ENCODE assay signal across 15 cellular contexts in genomic region chr4:20255823-20256222, GRCh38. TPM values are rescaled to one million over a fixed set of nuclear protein-coding genes. Genes with fewer than 3 reads are reported as not detected.
A peak's percentile ranks its signal among the peaks of the same experiment; 100 is the strongest.
DNase-seq lines count a peak whose midpoint lies in the region; TF ChIP-seq lines count a peak whose summit lies in the region.
"Had no signal": no experiment of that assay in that cellular context is flagged by ENCODE, and none has a peak within 500 bp of the region (broad histone marks: within the 10 kb centered on the region; RNA-seq: fewer than 3 reads in every experiment).

No MANE protein-coding gene starts in this region.

- no peak for TF ChIP-seq EP300 in stomach (IDR thresholded peaks at IDR 0.05)

- intact Hi-C loops in stomach (cut with DNase I; ENCODE audit: low total_unique reads) = no loop called here

- no peaks in the 10 kb centered on the region for H3K9me3 ChIP-seq in stomach

- H3K4me3 ChIP-seq in astrocyte of the spinal cord (ENCODE audit: low read depth, low read length) (peak overlapping the region; percentile 10), stomach (peak overlapping the region; percentile 53 to 78 (median 64))
- H3K4me3 ChIP-seq: GM12878 had no signal

- TF ChIP-seq POLR2A in stomach (IDR thresholded peaks at IDR 0.05) = no peak

- peaks cover 0 to 48% (median 37%) of the 10 kb centered on the region in 3 donors for H3K27me3 ChIP-seq in stomach

- TF ChIP-seq CTCF in astrocyte of the spinal cord (IDR thresholded peaks at IDR 0.05; ENCODE audit: low read depth, low read length) = no peak
- no peak for TF ChIP-seq CTCF in stomach (IDR thresholded peaks at IDR 0.05)

- in situ Hi-C loops in astrocyte of the spinal cord (cut with HindIII; ENCODE audit: low sequenced_read_pairs) = no loop called here

- peak; percentile 15 for DNase-seq in DMS53 (lab: John Stamatoyannopoulos, UW)
- no peak for DNase-seq in DMS53 treated with DMSO at 0.1 percent for 48 hours (lab: John Stamatoyannopoulos, UW; ENCODE audit: unreplicated experiment)
- DNase-seq in astrocyte of the spinal cord (ENCODE audit: low read depth, low spot score) = no peak
- DNase-seq in iris pigment epithelial cell (ENCODE audit: low read depth) = peak; percentile 26
- DNase-seq in stomach = no peak
- no peak for DNase-seq in activated CD4-positive, alpha-beta T cell treated with anti-CD3 and anti-CD28 coated beads, Interleukin-2, amount 10 ng/mL, durations not matched to agents 7 days and 5 days
- no peak for DNase-seq in NCI-H446 (lab: John Stamatoyannopoulos, UW)
- no peak for DNase-seq in NCI-H748 treated with DMSO at 0.1 percent for 48 hours (lab: John Stamatoyannopoulos, UW)
- DNase-seq: DMS 273 treated with DMSO at 0.1 percent for 48 hours, left colon, posterior cingulate gyrus, SHP77 treated with DMSO at 0.1 percent for 48 hours had no signal

- peaks cover 8% of the 10 kb centered on the region for H3K4me1 Mint-ChIP-seq in activated CD4-positive, alpha-beta T cell treated with anti-CD3 and anti-CD28 coated beads, Interleukin-2, amount 10 ng/mL, durations not matched to agents 7 days and 5 days

- 62 to 83% (median 77%) methylated on average over 4 of the region's 4 CpGs for WGBS in stomach, 5 donors

- H3K4me3 Mint-ChIP-seq in activated CD4-positive, alpha-beta T cell treated with anti-CD3 and anti-CD28 coated beads, Interleukin-2, amount 10 ng/mL, durations not matched to agents 7 days and 5 days = no peak overlapping the region

- H3K36me3 ChIP-seq in stomach = no peaks in the 10 kb centered on the region

- H3K27me3 Mint-ChIP-seq in activated CD4-positive, alpha-beta T cell treated with anti-CD3 and anti-CD28 coated beads, Interleukin-2, amount 10 ng/mL, durations not matched to agents 7 days and 5 days = peaks cover 44% of the 10 kb centered on the region

- no peaks in the 10 kb centered on the region for H3K36me3 Mint-ChIP-seq in activated CD4-positive, alpha-beta T cell treated with anti-CD3 and anti-CD28 coated beads, Interleukin-2, amount 10 ng/mL, durations not matched to agents 7 days and 5 days (ENCODE audit: low read depth)

- no peak overlapping the region for H3K27ac ChIP-seq in stomach
- H3K27ac ChIP-seq: 22Rv1, VCaP had no signal

- POLR2A ChIA-PET in activated CD4-positive, alpha-beta T cell treated with anti-CD3 and anti-CD28 coated beads, Interleukin-2, amount 10 ng/mL, durations not matched to agents 7 days and 5 days (lab: Charles Lee) = no interaction called here

- peaks cover 0 to 49% (median 37%) of the 10 kb centered on the region in 4 donors for H3K4me1 ChIP-seq in stomach

- no peaks in the 10 kb centered on the region for H3K9me3 Mint-ChIP-seq in activated CD4-positive, alpha-beta T cell treated with anti-CD3 and anti-CD28 coated beads, Interleukin-2, amount 10 ng/mL, durations not matched to agents 7 days and 5 days

- CTCF ChIA-PET in activated CD4-positive, alpha-beta T cell treated with anti-CD3 and anti-CD28 coated beads, Interleukin-2, amount 10 ng/mL, durations not matched to agents 7 days and 5 days (lab: Charles Lee) = no interaction called here

- no peak overlapping the region for H3K27ac Mint-ChIP-seq in activated CD4-positive, alpha-beta T cell treated with anti-CD3 and anti-CD28 coated beads, Interleukin-2, amount 10 ng/mL, durations not matched to agents 7 days and 5 days

RNA-seq across cellular contexts. Expression of gene SLIT2, which starts 4.1 kb away (rescaled TPM):
- total RNA-seq in stomach = 10 to 100 TPM in 2 of 5 donors, 1 to 10 TPM in 3; 4.1 to 57.3 (median 9.6) TPM
- polyA plus RNA-seq in stomach = 1 to 10 TPM; 2.1 to 4.6 (median 2.6) TPM
- not detected for total RNA-seq in activated CD4-positive, alpha-beta T cell treated with anti-CD3 and anti-CD28 coated beads, Interleukin-2, amount 10 ng/mL, durations not matched to agents 7 days and 5 days

Comparison
In these comparisons a context has a peak if more than half of its experiments do, and no peak if none do; other contexts are left out.
1. DNase-seq: peak in DMS53 (single experiment) and iris pigment epithelial cell (single experiment); none in DMS53 treated with DMSO at 0.1 percent for 48 hours (single experiment), astrocyte of the spinal cord (single experiment), stomach (single experiment), activated CD4-positive, alpha-beta T cell treated with anti-CD3 and anti-CD28 coated beads, Interleukin-2, amount 10 ng/mL, durations not matched to agents 7 days and 5 days (single experiment), NCI-H446 (0 of 2) and NCI-H748 treated with DMSO at 0.1 percent for 48 hours (single experiment).
2. RNA of gene SLIT2, which starts 4.1 kb away (total RNA-seq): 4.1 to 57.3 TPM in stomach; not detected in activated CD4-positive, alpha-beta T cell treated with anti-CD3 and anti-CD28 coated beads, Interleukin-2, amount 10 ng/mL, durations not matched to agents 7 days and 5 days; every median in the first group is over 4 times any median in the second.